ENCODE assay signal across 18 cellular contexts in genomic region chr6:15391500-15391899, GRCh38.
DNase-seq lines count a peak whose midpoint lies in the region; ATAC-seq and TF ChIP-seq lines count a peak whose summit lies in the region.
"Had no signal": no experiment of that assay in that cellular context is flagged by ENCODE, and none has a peak within 500 bp of the region (broad histone marks: within the 10 kb centered on the region; RNA-seq: fewer than 3 reads in every experiment).

No MANE protein-coding gene starts in this region.

- H3K4me1 Mint-ChIP-seq in H9 (peaks cover 58 to 68% of the 10 kb centered on the region in 2 experiments), osteocyte (ENCODE audit: unreplicated experiment) (peaks cover 26% of the 10 kb centered on the region)
- peaks cover 41 to 62% of the 10 kb centered on the region in 2 donors for H3K4me1 Mint-ChIP-seq in effector memory CD8-positive, alpha-beta T cell (ENCODE audit: low read depth in 2 of 2)

- no peaks in the 10 kb centered on the region for H3K27me3 ChIP-seq in H9 (ENCODE audit: insufficient read depth, low read length)
- H3K27me3 ChIP-seq: cardiac muscle cell, dorsolateral prefrontal cortex, thyroid gland had no signal

- no peaks in the 10 kb centered on the region for H3K23me2 ChIP-seq in H9 (ENCODE audit: insufficient read length, low read depth, low read length, poor library complexity, severe bottlenecking)

- H2BK120ac ChIP-seq in H9 (ENCODE audit: low read depth, low read length, poor library complexity, severe bottlenecking): no peak overlapping the region

- H2BK15ac ChIP-seq in H9 (ENCODE audit: low read depth, low read length): no peak overlapping the region

- H3K4me3 Mint-ChIP-seq in H9 (no peak overlapping the region), osteocyte (ENCODE audit: unreplicated experiment) (no peak overlapping the region)
- no peak overlapping the region for H3K4me3 Mint-ChIP-seq in effector memory CD8-positive, alpha-beta T cell
- H3K4me3 Mint-ChIP-seq: memory B cell had no signal

- H3K9me3 ChIP-seq in H9 (ENCODE audit: control insufficient read depth, low read depth, low read length): no peaks in the 10 kb centered on the region
- H3K9me3 ChIP-seq: thyroid gland had no signal

- no peak overlapping the region for H3K14ac ChIP-seq in H9 (ENCODE audit: insufficient read depth, low read length)

- no peak overlapping the region for H4K91ac ChIP-seq in H9 (ENCODE audit: insufficient read length, low read depth, low read length)

- no peak overlapping the region for H2AFZ ChIP-seq in H9 (ENCODE audit: low read length)

- H3K36me3 Mint-ChIP-seq in H9 (ENCODE audit: insufficient read depth in 1 of 3, low read depth in 3 of 3): peaks cover 0 to 25% (median 19%) of the 10 kb centered on the region in 3 experiments; a peak in 6 of 7 replicates
- peaks cover 5% of the 10 kb centered on the region for H3K36me3 Mint-ChIP-seq in effector memory CD8-positive, alpha-beta T cell (ENCODE audit: insufficient read depth)
- H3K36me3 Mint-ChIP-seq in osteocyte (ENCODE audit: unreplicated experiment): no peaks in the 10 kb centered on the region

- H3K27ac Mint-ChIP-seq in H9: peak overlapping the region; percentile 6 to 87 (median 15); a peak in 5 of 7 replicates
- peak overlapping the region; percentile 13 to 78 for H3K27ac Mint-ChIP-seq in effector memory CD8-positive, alpha-beta T cell
- H3K27ac Mint-ChIP-seq in osteocyte (ENCODE audit: unreplicated experiment): peak overlapping the region; percentile 52

- H3K79me2 ChIP-seq in H9 (ENCODE audit: insufficient read depth, low read length): peaks cover 94% of the 10 kb centered on the region

- DNase-seq in NCI-H2171 treated with DMSO at 0.1 percent for 48 hours (lab: John Stamatoyannopoulos, UW): peak; percentile 39
- DNase-seq in NCI-H2171 (lab: John Stamatoyannopoulos, UW): no peak
- no peak for DNase-seq in H9
- DNase-seq in effector memory CD8-positive, alpha-beta T cell: no peak
- DNase-seq in osteocyte (ENCODE audit: extremely low spot score, unreplicated experiment): no peak
- DNase-seq: 8988T; dorsolateral prefrontal cortex; NCI-H1092; stimulated activated CD4-positive, alpha-beta T cell treated with anti-CD3 and anti-CD28 coated beads, Interleukin-2, amount 100 ng/mL, for 24 hours had no signal

- H2BK12ac ChIP-seq in H9 (ENCODE audit: insufficient read length, low read depth, low read length): no peak overlapping the region

- no peak overlapping the region for H3K27ac ChIP-seq in H9 (ENCODE audit: insufficient read length, low read depth, low read length)
- H3K27ac ChIP-seq: HL-60, RWPE1, thyroid gland had no signal

- no peak overlapping the region for H3K4ac ChIP-seq in H9 (ENCODE audit: low read depth, low read length)

- H3K9me3 Mint-ChIP-seq in H9 (no peaks in the 10 kb centered on the region), osteocyte (ENCODE audit: unreplicated experiment) (no peaks in the 10 kb centered on the region)
- no peaks in the 10 kb centered on the region for H3K9me3 Mint-ChIP-seq in effector memory CD8-positive, alpha-beta T cell
- H3K9me3 Mint-ChIP-seq: memory B cell had no signal

- H3K27me3 Mint-ChIP-seq in H9 (ENCODE audit: low read depth) (no peaks in the 10 kb centered on the region; the same call in 1 of the 2 replicates), osteocyte (ENCODE audit: unreplicated experiment) (no peaks in the 10 kb centered on the region)
- H3K27me3 Mint-ChIP-seq in effector memory CD8-positive, alpha-beta T cell: no peaks in the 10 kb centered on the region
- H3K27me3 Mint-ChIP-seq: memory B cell had no signal

- no peak overlapping the region for H3K18ac ChIP-seq in H9 (ENCODE audit: insufficient read length, low read depth, low read length)

- peaks cover 4% of the 10 kb centered on the region for H4K20me1 ChIP-seq in H9 (ENCODE audit: control insufficient read depth, insufficient read depth, insufficient read length)

- H3T11ph ChIP-seq in H9 (ENCODE audit: low read length): no peak overlapping the region

- H3K9ac ChIP-seq in H9 (ENCODE audit: extremely low read depth, insufficient read length, low read length): no peak overlapping the region

- H3K23ac ChIP-seq in H9 (ENCODE audit: insufficient read length, low read depth, low read length): no peak overlapping the region

- H2AK5ac ChIP-seq in H9 (ENCODE audit: insufficient read length, low read length): no peak overlapping the region

- no peak overlapping the region for H2BK20ac ChIP-seq in H9 (ENCODE audit: low read depth, low read length, poor library complexity, severe bottlenecking)

- peaks cover 4% of the 10 kb centered on the region for H3K79me1 ChIP-seq in H9 (ENCODE audit: insufficient read depth, low read depth, low read length, poor library complexity, severe bottlenecking)

- H3K4me2 ChIP-seq in H9 (ENCODE audit: insufficient read depth, insufficient read length, low read length): no peak overlapping the region

- no peak for TF ChIP-seq CTCF in H9 (conservative IDR thresholded peaks at IDR 0.05)
- no peak for TF ChIP-seq CTCF in osteocyte (IDR thresholded peaks at IDR 0.05)

- H3K4me1 ChIP-seq in H9 (ENCODE audit: insufficient read depth, low read length): peaks cover 12% of the 10 kb centered on the region

- no peak overlapping the region for H4K8ac ChIP-seq in H9 (replicated peaks; ENCODE audit: insufficient read length, low read depth, low read length)

- ATAC-seq in effector memory CD8-positive, alpha-beta T cell (replicated peaks): no peak
- no peak for ATAC-seq in HG02885 (IDR thresholded peaks at IDR 0.05; ENCODE audit: poor library complexity, unreplicated experiment)
- ATAC-seq in HG03196 (IDR thresholded peaks at IDR 0.05; ENCODE audit: unreplicated experiment): no peak
- no peak for ATAC-seq in GM21390 (IDR thresholded peaks at IDR 0.05; ENCODE audit: unreplicated experiment)
- ATAC-seq: sciatic nerve had no signal

- WGBS in H9 (ENCODE audit: extremely low coverage, insufficient read length, low lambda C conversion rate): no CpG with 5 or more reads among the region's 1 CpG

- no peak overlapping the region for H4K5ac ChIP-seq in H9 (ENCODE audit: insufficient read length, low read depth, low read length)

- H3K56ac ChIP-seq in H9 (ENCODE audit: insufficient read length, low read depth, low read length): no peak overlapping the region

- H2BK5ac ChIP-seq in H9 (ENCODE audit: insufficient read length, low read length): no peak overlapping the region
